ENCODE assay signal across 8 cellular contexts in the genomic region with DNA sequence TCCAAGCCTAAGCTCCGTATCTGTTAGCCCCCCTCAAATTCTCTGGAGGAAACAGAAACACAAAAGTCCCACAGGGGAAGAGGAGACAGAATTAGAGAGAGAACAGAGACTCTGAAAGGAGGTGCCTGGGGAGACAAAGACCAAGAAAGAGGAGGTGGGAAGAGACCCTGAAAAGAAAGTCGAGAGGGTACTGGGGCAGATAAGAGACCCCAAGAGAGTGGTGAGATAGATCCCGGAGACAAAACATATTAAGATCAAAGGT. TPM values are rescaled to one million over a fixed set of nuclear protein-coding genes. Genes with fewer than 3 reads are reported as not detected.
A peak's percentile ranks its signal among the peaks of the same experiment; 100 is the strongest.
DNase-seq lines count a peak whose midpoint lies in the region; ATAC-seq and TF ChIP-seq lines count a peak whose summit lies in the region.

No MANE protein-coding gene starts in this region.

- peak overlapping the region; percentile 93; the same call in 1 of the 2 replicates for H3K9ac ChIP-seq in KMS-11

- H4K20me1 ChIP-seq in KMS-11 (ENCODE audit: insufficient read depth), result no peaks in the 10 kb centered on the region

- H3K27ac ChIP-seq in C4-2B (peak overlapping the region; percentile 80), KMS-11 (peak overlapping the region; percentile 81)

- H3K27me3 ChIP-seq in KMS-11 (ENCODE audit: insufficient read depth, low read depth), result no peaks in the 10 kb centered on the region

- H3K4me1 ChIP-seq in KMS-11 (ENCODE audit: low read depth, poor library complexity, severe bottlenecking), result peaks cover 37% of the 10 kb centered on the region

- no peak for TF ChIP-seq CTCF in C4-2B (conservative IDR thresholded peaks at IDR 0.05)
- no peak for TF ChIP-seq CTCF in KMS-11 (conservative IDR thresholded peaks at IDR 0.05; ENCODE audit: low read depth, low read length)
- no peak for TF ChIP-seq CTCF in chondrocyte (IDR thresholded peaks at IDR 0.05)
- no peak for TF ChIP-seq CTCF in nephron (IDR thresholded peaks at IDR 0.05; ENCODE audit: unreplicated experiment in 3 of 3)
- TF ChIP-seq CTCF in GM20000 (IDR thresholded peaks at IDR 0.05; ENCODE audit: extremely low read depth, missing control alignments), result no peak

- H3K27ac Mint-ChIP-seq in chondrocyte (ENCODE audit: unreplicated experiment), result peak overlapping the region; percentile 98
- H3K27ac Mint-ChIP-seq in nephron, result peak overlapping the region; percentile 92 to 95 (median 95)

- H3K4me3 Mint-ChIP-seq in chondrocyte (ENCODE audit: unreplicated experiment), result peak overlapping the region; percentile 86
- peak overlapping the region; percentile 85 to 94 (median 90) for H3K4me3 Mint-ChIP-seq in nephron

- H3K36me3 Mint-ChIP-seq in chondrocyte (ENCODE audit: low read depth) (peaks cover 8% of the 10 kb centered on the region), nephron (ENCODE audit: low read depth) (peaks cover 28% of the 10 kb centered on the region)

- no peaks in the 10 kb centered on the region for H3K9me3 Mint-ChIP-seq in chondrocyte (ENCODE audit: low read depth)
- no peaks in the 10 kb centered on the region for H3K9me3 Mint-ChIP-seq in nephron

- peak overlapping the region; percentile 83 for H3K4me2 ChIP-seq in KMS-11

- ATAC-seq in GM21526 (IDR thresholded peaks at IDR 0.05; ENCODE audit: low FRiP score, unreplicated experiment), result no peak

- H2AFZ ChIP-seq in KMS-11 (ENCODE audit: low read depth), result peak overlapping the region; percentile 73

- DNase-seq in chondrocyte (ENCODE audit: low spot score), result no peak
- DNase-seq in mesenteric fat pad (ENCODE audit: low spot score), result no peak
- no peak for DNase-seq in NCI-H748 treated with DMSO at 0.1 percent for 48 hours (lab: John Stamatoyannopoulos, UW)
- no peak for DNase-seq in GM20000 (ENCODE audit: low spot score)

- H3K4me3 ChIP-seq in KMS-11 (IDR thresholded peaks at IDR 0.05; ENCODE audit: insufficient read depth, low read depth, low read length), result no peak overlapping the region

- H3K36me3 ChIP-seq in KMS-11 (ENCODE audit: insufficient read depth), result peaks cover 14% of the 10 kb centered on the region; the same call in 1 of the 2 replicates

- H3K27me3 Mint-ChIP-seq in chondrocyte (ENCODE audit: low read depth), result no peaks in the 10 kb centered on the region
- no peaks in the 10 kb centered on the region for H3K27me3 Mint-ChIP-seq in nephron (ENCODE audit: low read depth)

- peaks cover 23% of the 10 kb centered on the region for H3K4me1 Mint-ChIP-seq in chondrocyte (ENCODE audit: low read depth)
- H3K4me1 Mint-ChIP-seq in nephron, result peaks cover 15% of the 10 kb centered on the region

- peaks cover 21% of the 10 kb centered on the region for H3K79me2 ChIP-seq in KMS-11 (ENCODE audit: insufficient read depth, low read depth)

RNA-seq across cellular contexts. Expression of gene GRWD1, which starts 0.9 kb away (rescaled TPM):
- total RNA-seq in chondrocyte (20.7 to 31.8 TPM (median 23.6 TPM) in 3 replicates), mesenteric fat pad (39.0 TPM)

RNA-seq across cellular contexts. Expression of gene KCNJ14, which starts 10.5 kb away (rescaled TPM):
- total RNA-seq in chondrocyte (0.90 to 1.1 TPM (median 0.95 TPM) in 3 replicates), mesenteric fat pad (1.0 TPM)

RNA-seq across cellular contexts. Expression of gene CYTH2, which starts 24.3 kb away (rescaled TPM):
- total RNA-seq in chondrocyte (68.7 to 76.7 TPM (median 69.9 TPM) in 3 replicates), mesenteric fat pad (34.9 TPM)

RNA-seq across cellular contexts. Expression of gene GRIN2D, which starts 51.4 kb away (rescaled TPM):
- total RNA-seq in chondrocyte, result 2.4 to 5.1 TPM (median 4.9 TPM) in 3 replicates
- total RNA-seq in mesenteric fat pad, result 0.48 TPM

RNA-seq across cellular contexts. Expression of gene KDELR1, which starts 53.5 kb away (rescaled TPM):
- total RNA-seq in chondrocyte, result 251 to 261 TPM (median 251 TPM) in 3 replicates
- 113 TPM for total RNA-seq in mesenteric fat pad
